Comparison of ENCODE assay signal across 12 cellular contexts in the genomic region with DNA sequence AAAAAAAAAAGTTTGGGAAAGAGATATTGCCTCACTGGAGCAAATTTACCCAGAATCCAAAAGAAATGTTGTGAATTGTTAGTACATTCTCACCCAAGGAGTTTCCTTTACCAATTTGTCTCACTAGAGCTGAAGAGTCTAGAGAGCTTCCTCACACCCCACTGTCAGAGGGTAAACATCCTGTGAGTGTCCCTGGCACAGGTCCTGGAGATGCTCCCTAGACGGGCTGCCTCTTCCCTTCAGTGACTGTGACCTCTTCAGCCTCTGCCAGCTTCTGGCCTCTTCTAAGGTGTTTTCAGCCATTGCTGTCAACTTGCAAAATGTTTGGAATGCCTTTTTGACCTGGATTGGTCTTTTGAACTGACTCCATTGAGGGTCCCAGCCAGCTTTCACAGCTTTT.
A peak's percentile ranks its signal among the peaks of the same experiment; 100 is the strongest.
DNase-seq lines count a peak whose midpoint lies in the region; ATAC-seq and TF ChIP-seq lines count a peak whose summit lies in the region.
"Had no signal": no experiment of that assay in that cellular context is flagged by ENCODE, and none has a peak within 500 bp of the region (broad histone marks: within the 10 kb centered on the region; RNA-seq: fewer than 3 reads in every experiment).

No MANE protein-coding gene starts in this region.

- H3K9me3 ChIP-seq in right lobe of liver (no peaks in the 10 kb centered on the region), transverse colon (no peaks in the 10 kb centered on the region), HAP-1 (no peaks in the 10 kb centered on the region)

- in situ Hi-C loops in transverse colon (cut with MboI; ENCODE audit: low pct_ligation_motif_present in 1 of 4, low pct_unique_long_range_greater_than_20kb in 1 of 4, low sequenced_read_pairs in 3 of 4) (no loop called here), HAP-1 (cut with MboI; ENCODE audit: low sequenced_read_pairs) (no loop called here)

- no peaks in the 10 kb centered on the region for H3K9me3 Mint-ChIP-seq in activated naive CD4-positive, alpha-beta T cell treated with anti-CD3 and anti-CD28 coated beads, Interleukin-2, amount 10 ng/mL, durations not matched to agents 7 days and 5 days
- no peaks in the 10 kb centered on the region for H3K9me3 Mint-ChIP-seq in activated naive CD4-positive, alpha-beta T cell treated with anti-CD3 and anti-CD28 coated beads for 36 hours
- H3K9me3 Mint-ChIP-seq in T-cell, result no peaks in the 10 kb centered on the region
- H3K9me3 Mint-ChIP-seq in activated T-helper 2 cell treated with anti-CD3 and anti-CD28 coated beads, Interferon-gamma antibody, Interleukin-2, Interleukin-4, amounts not matched to agents 10 μg/mL and 5 μg/mL and 100 μg/mL, durations not matched to agents 14 hours and 24 hours and 36 hours, result no peaks in the 10 kb centered on the region
- H3K9me3 Mint-ChIP-seq: WTC11 had no signal

- H3K27me3 ChIP-seq in right lobe of liver (no peaks in the 10 kb centered on the region), transverse colon (no peaks in the 10 kb centered on the region), HAP-1 (ENCODE audit: low read depth) (no peaks in the 10 kb centered on the region)

- peaks cover 55% of the 10 kb centered on the region for H3K4me1 Mint-ChIP-seq in activated naive CD4-positive, alpha-beta T cell treated with anti-CD3 and anti-CD28 coated beads, Interleukin-2, amount 10 ng/mL, durations not matched to agents 7 days and 5 days
- H3K4me1 Mint-ChIP-seq in activated naive CD4-positive, alpha-beta T cell treated with anti-CD3 and anti-CD28 coated beads for 36 hours (ENCODE audit: low read depth), result peaks cover 58% of the 10 kb centered on the region
- peaks cover 52 to 62% (median 56%) of the 10 kb centered on the region in 3 donors for H3K4me1 Mint-ChIP-seq in T-cell
- peaks cover 32% of the 10 kb centered on the region for H3K4me1 Mint-ChIP-seq in activated T-helper 2 cell treated with anti-CD3 and anti-CD28 coated beads, Interferon-gamma antibody, Interleukin-2, Interleukin-4, amounts not matched to agents 10 μg/mL and 5 μg/mL and 100 μg/mL, durations not matched to agents 14 hours and 24 hours and 36 hours (ENCODE audit: low read depth)

- intact Hi-C loops in activated naive CD4-positive, alpha-beta T cell treated with anti-CD3 and anti-CD28 coated beads for 36 hours (cut with micrococcal nuclease), result loop anchor here (1.0 kb wide), 1 partner anchor 9 kb away; no protein-coding TSS in a partner anchor
- intact Hi-C loops in right lobe of liver (cut with DNase I) (loop anchor here (10.0 kb wide), 1 partner anchor 66 kb away; no protein-coding TSS in a partner anchor), transverse colon (cut with DNase I; ENCODE audit: low total_unique reads) (no loop called here)
- intact Hi-C loops in activated T-helper 2 cell treated with anti-CD3 and anti-CD28 coated beads, Interferon-gamma antibody, Interleukin-2, Interleukin-4, amounts not matched to agents 10 μg/mL and 5 μg/mL and 100 μg/mL, durations not matched to agents 14 hours and 24 hours and 36 hours (cut with micrococcal nuclease), result no loop called here

- 50% methylated on average over 1 of the region's 1 CpG for WGBS in right lobe of liver (ENCODE audit: insufficient coverage, low coverage, low lambda C conversion rate, missing lambda C conversion rate)
- 42% methylated on average over 1 of the region's 1 CpG; no CpG with 5 or more reads in 1 of the 2 donors for WGBS in transverse colon (ENCODE audit: low coverage in 1 of 2), 2 donors

- POLR2A ChIA-PET in T-cell (lab: Charles Lee), result no interaction called here

- TF ChIP-seq CTCF in right lobe of liver (IDR thresholded peaks at IDR 0.05) (no peak), transverse colon (IDR thresholded peaks at IDR 0.05) (no peak)

- no peak overlapping the region for H3K4me3 Mint-ChIP-seq in activated naive CD4-positive, alpha-beta T cell treated with anti-CD3 and anti-CD28 coated beads, Interleukin-2, amount 10 ng/mL, durations not matched to agents 7 days and 5 days
- no peak overlapping the region for H3K4me3 Mint-ChIP-seq in activated naive CD4-positive, alpha-beta T cell treated with anti-CD3 and anti-CD28 coated beads for 36 hours
- H3K4me3 Mint-ChIP-seq in T-cell, result peak overlapping the region in 1 of 3 donors; percentile 25
- no peak overlapping the region for H3K4me3 Mint-ChIP-seq in activated T-helper 2 cell treated with anti-CD3 and anti-CD28 coated beads, Interferon-gamma antibody, Interleukin-2, Interleukin-4, amounts not matched to agents 10 μg/mL and 5 μg/mL and 100 μg/mL, durations not matched to agents 14 hours and 24 hours and 36 hours (ENCODE audit: low read depth)
- H3K4me3 Mint-ChIP-seq: WTC11 had no signal

- ATAC-seq in T-cell (replicated peaks in 1 of 4) (peak; percentile 74 to 88 (median 78)), right lobe of liver (peak in 2 of 4 donors; percentile 26 to 29)
- ATAC-seq: WTC11 had no signal

- no peak overlapping the region for H3K4me3 ChIP-seq in right lobe of liver
- no peak overlapping the region for H3K4me3 ChIP-seq in transverse colon
- no peak overlapping the region for H3K4me3 ChIP-seq in HAP-1

- H3K4me1 ChIP-seq in right lobe of liver, result peaks cover 0 to 69% (median 33%) of the 10 kb centered on the region in 4 donors
- H3K4me1 ChIP-seq in transverse colon, result peaks cover 40 to 81% (median 42%) of the 10 kb centered on the region in 4 donors
- peaks cover 14% of the 10 kb centered on the region for H3K4me1 ChIP-seq in HAP-1

- peak overlapping the region; percentile 67 for H3K27ac Mint-ChIP-seq in activated naive CD4-positive, alpha-beta T cell treated with anti-CD3 and anti-CD28 coated beads, Interleukin-2, amount 10 ng/mL, durations not matched to agents 7 days and 5 days
- H3K27ac Mint-ChIP-seq in activated naive CD4-positive, alpha-beta T cell treated with anti-CD3 and anti-CD28 coated beads for 36 hours, result no peak overlapping the region
- H3K27ac Mint-ChIP-seq in T-cell, result peak overlapping the region; percentile 57 to 80
- no peak overlapping the region for H3K27ac Mint-ChIP-seq in activated T-helper 2 cell treated with anti-CD3 and anti-CD28 coated beads, Interferon-gamma antibody, Interleukin-2, Interleukin-4, amounts not matched to agents 10 μg/mL and 5 μg/mL and 100 μg/mL, durations not matched to agents 14 hours and 24 hours and 36 hours
- H3K27ac Mint-ChIP-seq: WTC11 had no signal

- H3K36me3 Mint-ChIP-seq in activated naive CD4-positive, alpha-beta T cell treated with anti-CD3 and anti-CD28 coated beads, Interleukin-2, amount 10 ng/mL, durations not matched to agents 7 days and 5 days, result peaks cover 67% of the 10 kb centered on the region
- H3K36me3 Mint-ChIP-seq in activated naive CD4-positive, alpha-beta T cell treated with anti-CD3 and anti-CD28 coated beads for 36 hours (ENCODE audit: low read depth), result peaks cover 24% of the 10 kb centered on the region
- peaks cover 58% of the 10 kb centered on the region for H3K36me3 Mint-ChIP-seq in T-cell
- peaks cover 57% of the 10 kb centered on the region for H3K36me3 Mint-ChIP-seq in activated T-helper 2 cell treated with anti-CD3 and anti-CD28 coated beads, Interferon-gamma antibody, Interleukin-2, Interleukin-4, amounts not matched to agents 10 μg/mL and 5 μg/mL and 100 μg/mL, durations not matched to agents 14 hours and 24 hours and 36 hours (ENCODE audit: low read depth)

- TF ChIP-seq EP300 in transverse colon (IDR thresholded peaks at IDR 0.05; ENCODE audit: low read depth), result no peak

- TF ChIP-seq POLR2A in right lobe of liver (IDR thresholded peaks at IDR 0.05) (no peak), transverse colon (IDR thresholded peaks at IDR 0.05) (no peak)

- DNase-seq in activated naive CD4-positive, alpha-beta T cell treated with anti-CD3 and anti-CD28 coated beads, Interleukin-2, amount 10 ng/mL, durations not matched to agents 7 days and 5 days, result no peak
- no peak for DNase-seq in activated naive CD4-positive, alpha-beta T cell treated with anti-CD3 and anti-CD28 coated beads for 36 hours
- DNase-seq in T-cell (peak in 1 of 34 experiments; percentile 32), right lobe of liver (no peak), transverse colon (no peak), NCI-H446 (lab: John Stamatoyannopoulos, UW) (no peak), HAP-1 (ENCODE audit: low spot score in 2 of 2) (no peak)
- DNase-seq in activated T-helper 2 cell treated with anti-CD3 and anti-CD28 coated beads, Interferon-gamma antibody, Interleukin-2, Interleukin-4, amounts not matched to agents 10 μg/mL and 5 μg/mL and 100 μg/mL, durations not matched to agents 14 hours and 24 hours and 36 hours (ENCODE audit: low spot score), result no peak
- DNase-seq: ACHN; activated T-cell treated with anti-CD3 and anti-CD28 coated beads, Interleukin-2, amount 50 U/mL, for 1 hour; anterior cingulate cortex had no signal

- H3K36me3 ChIP-seq in right lobe of liver (no peaks in the 10 kb centered on the region), transverse colon (no peaks in the 10 kb centered on the region), HAP-1 (replicated peaks) (no peaks in the 10 kb centered on the region)

- CTCF ChIA-PET in activated naive CD4-positive, alpha-beta T cell treated with anti-CD3 and anti-CD28 coated beads, Interleukin-2, amount 10 ng/mL, durations not matched to agents 7 days and 5 days (lab: Charles Lee), result interaction anchor here (1.1 to 1.2 kb wide), 2 partner anchors 24 to 142 kb away, joined by 3 read pairs; no protein-coding TSS in a partner anchor
- CTCF ChIA-PET in activated naive CD4-positive, alpha-beta T cell treated with anti-CD3 and anti-CD28 coated beads for 36 hours (lab: Charles Lee), result interaction anchor here (0.6 to 0.9 kb wide), 3 partner anchors 8 to 130 kb away, joined by 3 to 5 read pairs (median 3); no protein-coding TSS in a partner anchor
- CTCF ChIA-PET in T-cell (lab: Charles Lee), result interaction anchor here in 1 of 2 donors (0.7 kb wide), 1 partner anchor 123 kb away, joined by 3 read pairs; no protein-coding TSS in a partner anchor

- no peaks in the 10 kb centered on the region for H3K27me3 Mint-ChIP-seq in activated naive CD4-positive, alpha-beta T cell treated with anti-CD3 and anti-CD28 coated beads, Interleukin-2, amount 10 ng/mL, durations not matched to agents 7 days and 5 days
- H3K27me3 Mint-ChIP-seq in activated naive CD4-positive, alpha-beta T cell treated with anti-CD3 and anti-CD28 coated beads for 36 hours (ENCODE audit: low read depth), result no peaks in the 10 kb centered on the region
- H3K27me3 Mint-ChIP-seq in T-cell, result no peaks in the 10 kb centered on the region
- H3K27me3 Mint-ChIP-seq in activated T-helper 2 cell treated with anti-CD3 and anti-CD28 coated beads, Interferon-gamma antibody, Interleukin-2, Interleukin-4, amounts not matched to agents 10 μg/mL and 5 μg/mL and 100 μg/mL, durations not matched to agents 14 hours and 24 hours and 36 hours (ENCODE audit: low read depth), result no peaks in the 10 kb centered on the region

- peak overlapping the region; percentile 42 to 72 (median 57) for H3K27ac ChIP-seq in right lobe of liver
- H3K27ac ChIP-seq in transverse colon, result peak overlapping the region; percentile 53 to 58 (median 56)

Comparison
In these comparisons a context has a peak if more than half of its experiments do, and no peak if none do; other contexts are left out.
1. H3K27ac Mint-ChIP-seq: peak in activated naive CD4-positive, alpha-beta T cell treated with anti-CD3 and anti-CD28 coated beads, Interleukin-2, amount 10 ng/mL, durations not matched to agents 7 days and 5 days (single experiment) and T-cell (2 of 2); none in activated naive CD4-positive, alpha-beta T cell treated with anti-CD3 and anti-CD28 coated beads for 36 hours (single experiment) and activated T-helper 2 cell treated with anti-CD3 and anti-CD28 coated beads, Interferon-gamma antibody, Interleukin-2, Interleukin-4, amounts not matched to agents 10 μg/mL and 5 μg/mL and 100 μg/mL, durations not matched to agents 14 hours and 24 hours and 36 hours (single experiment).
2. intact Hi-C loops: an anchor here in activated naive CD4-positive, alpha-beta T cell treated with anti-CD3 and anti-CD28 coated beads for 36 hours (1.0 kb wide) and right lobe of liver (10.0 kb wide); none called in transverse colon and activated T-helper 2 cell treated with anti-CD3 and anti-CD28 coated beads, Interferon-gamma antibody, Interleukin-2, Interleukin-4, amounts not matched to agents 10 μg/mL and 5 μg/mL and 100 μg/mL, durations not matched to agents 14 hours and 24 hours and 36 hours.